Comparison of ENCODE assay signal across 1 cellular context in the genomic region with DNA sequence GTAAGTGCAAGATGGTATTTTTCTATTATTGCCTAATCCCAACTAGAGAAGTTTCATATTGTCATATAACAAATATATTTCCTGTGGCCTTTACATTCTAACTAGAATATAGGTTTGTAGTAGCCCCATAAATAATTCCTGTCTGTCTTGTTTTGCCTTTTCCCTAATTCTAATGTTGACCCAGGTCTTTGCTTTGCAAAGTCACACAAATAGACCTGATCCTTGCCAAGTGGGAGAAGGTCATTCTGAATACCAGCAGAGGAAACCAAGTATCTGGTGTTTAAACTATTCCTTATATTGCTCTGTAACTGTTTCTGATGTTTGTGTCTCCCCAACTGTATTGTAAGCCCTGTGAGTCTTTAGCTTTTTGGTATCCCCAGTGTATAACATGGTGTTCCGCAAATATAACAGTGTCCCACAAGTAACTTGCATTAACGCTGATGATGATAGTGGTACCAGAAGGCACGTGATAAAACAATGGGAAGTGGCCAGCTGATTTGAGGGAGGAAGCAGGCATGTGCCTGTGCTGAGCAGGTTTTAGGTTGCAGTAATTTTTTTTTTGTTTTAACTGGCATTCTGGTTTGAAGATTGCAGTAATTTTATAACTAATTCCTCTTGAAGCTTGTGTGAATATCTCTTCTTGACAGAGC.
TF ChIP-seq lines count a peak whose summit lies in the region.

No MANE protein-coding gene starts in this region.

TF ChIP-seq in HCT116, 20 proteins besides CTCF, POLR2A, EP300 and RAD21:
- TF ChIP-seq ZNF274 (IDR thresholded peaks at IDR 0.05; ENCODE audit: low read depth, low read length) (no peak), FOSL1 (IDR thresholded peaks at IDR 0.05; ENCODE audit: low read depth) (no peak), POLR2AphosphoS5 (IDR thresholded peaks at IDR 0.05; ENCODE audit: low read depth, low read length) (no peak), YY1 (IDR thresholded peaks at IDR 0.05; ENCODE audit: extremely low read depth, insufficient replicate concordance, low read depth, low read length) (no peak), ELF1 (IDR thresholded peaks at IDR 0.05; ENCODE audit: borderline replicate concordance, low read depth) (no peak), MAX (IDR thresholded peaks at IDR 0.05) (no peak), SP1 (IDR thresholded peaks at IDR 0.05; ENCODE audit: low read depth) (no peak), CEBPB (IDR thresholded peaks at IDR 0.05; ENCODE audit: low read depth) (no peak), TCF7L2 (IDR thresholded peaks at IDR 0.05; ENCODE audit: borderline replicate concordance, extremely low read depth, insufficient read depth, insufficient read length) (no peak), EZH2 (IDR thresholded peaks at IDR 0.05) (no peak), CBX3 (IDR thresholded peaks at IDR 0.05; ENCODE audit: low read depth) (no peak), SIN3A (IDR thresholded peaks at IDR 0.05; ENCODE audit: low read depth) (no peak), ATF3 (IDR thresholded peaks at IDR 0.05) (no peak)
- TF ChIP-seq, protein P1, sequence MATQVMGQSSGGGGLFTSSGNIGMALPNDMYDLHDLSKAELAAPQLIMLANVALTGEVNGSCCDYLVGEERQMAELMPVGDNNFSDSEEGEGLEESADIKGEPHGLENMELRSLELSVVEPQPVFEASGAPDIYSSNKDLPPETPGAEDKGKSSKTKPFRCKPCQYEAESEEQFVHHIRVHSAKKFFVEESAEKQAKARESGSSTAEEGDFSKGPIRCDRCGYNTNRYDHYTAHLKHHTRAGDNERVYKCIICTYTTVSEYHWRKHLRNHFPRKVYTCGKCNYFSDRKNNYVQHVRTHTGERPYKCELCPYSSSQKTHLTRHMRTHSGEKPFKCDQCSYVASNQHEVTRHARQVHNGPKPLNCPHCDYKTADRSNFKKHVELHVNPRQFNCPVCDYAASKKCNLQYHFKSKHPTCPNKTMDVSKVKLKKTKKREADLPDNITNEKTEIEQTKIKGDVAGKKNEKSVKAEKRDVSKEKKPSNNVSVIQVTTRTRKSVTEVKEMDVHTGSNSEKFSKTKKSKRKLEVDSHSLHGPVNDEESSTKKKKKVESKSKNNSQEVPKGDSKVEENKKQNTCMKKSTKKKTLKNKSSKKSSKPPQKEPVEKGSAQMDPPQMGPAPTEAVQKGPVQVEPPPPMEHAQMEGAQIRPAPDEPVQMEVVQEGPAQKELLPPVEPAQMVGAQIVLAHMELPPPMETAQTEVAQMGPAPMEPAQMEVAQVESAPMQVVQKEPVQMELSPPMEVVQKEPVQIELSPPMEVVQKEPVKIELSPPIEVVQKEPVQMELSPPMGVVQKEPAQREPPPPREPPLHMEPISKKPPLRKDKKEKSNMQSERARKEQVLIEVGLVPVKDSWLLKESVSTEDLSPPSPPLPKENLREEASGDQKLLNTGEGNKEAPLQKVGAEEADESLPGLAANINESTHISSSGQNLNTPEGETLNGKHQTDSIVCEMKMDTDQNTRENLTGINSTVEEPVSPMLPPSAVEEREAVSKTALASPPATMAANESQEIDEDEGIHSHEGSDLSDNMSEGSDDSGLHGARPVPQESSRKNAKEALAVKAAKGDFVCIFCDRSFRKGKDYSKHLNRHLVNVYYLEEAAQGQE (IDR thresholded peaks at IDR 0.05; ENCODE audit: low read depth) = no peak
- TF ChIP-seq, protein P2, sequence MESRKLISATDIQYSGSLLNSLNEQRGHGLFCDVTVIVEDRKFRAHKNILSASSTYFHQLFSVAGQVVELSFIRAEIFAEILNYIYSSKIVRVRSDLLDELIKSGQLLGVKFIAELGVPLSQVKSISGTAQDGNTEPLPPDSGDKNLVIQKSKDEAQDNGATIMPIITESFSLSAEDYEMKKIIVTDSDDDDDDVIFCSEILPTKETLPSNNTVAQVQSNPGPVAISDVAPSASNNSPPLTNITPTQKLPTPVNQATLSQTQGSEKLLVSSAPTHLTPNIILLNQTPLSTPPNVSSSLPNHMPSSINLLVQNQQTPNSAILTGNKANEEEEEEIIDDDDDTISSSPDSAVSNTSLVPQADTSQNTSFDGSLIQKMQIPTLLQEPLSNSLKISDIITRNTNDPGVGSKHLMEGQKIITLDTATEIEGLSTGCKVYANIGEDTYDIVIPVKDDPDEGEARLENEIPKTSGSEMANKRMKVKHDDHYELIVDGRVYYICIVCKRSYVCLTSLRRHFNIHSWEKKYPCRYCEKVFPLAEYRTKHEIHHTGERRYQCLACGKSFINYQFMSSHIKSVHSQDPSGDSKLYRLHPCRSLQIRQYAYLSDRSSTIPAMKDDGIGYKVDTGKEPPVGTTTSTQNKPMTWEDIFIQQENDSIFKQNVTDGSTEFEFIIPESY (IDR thresholded peaks at IDR 0.05; ENCODE audit: extremely low read depth, insufficient replicate concordance, low read length) = no peak
